ENCODE assay signal across 29 cellular contexts in the genomic region with DNA sequence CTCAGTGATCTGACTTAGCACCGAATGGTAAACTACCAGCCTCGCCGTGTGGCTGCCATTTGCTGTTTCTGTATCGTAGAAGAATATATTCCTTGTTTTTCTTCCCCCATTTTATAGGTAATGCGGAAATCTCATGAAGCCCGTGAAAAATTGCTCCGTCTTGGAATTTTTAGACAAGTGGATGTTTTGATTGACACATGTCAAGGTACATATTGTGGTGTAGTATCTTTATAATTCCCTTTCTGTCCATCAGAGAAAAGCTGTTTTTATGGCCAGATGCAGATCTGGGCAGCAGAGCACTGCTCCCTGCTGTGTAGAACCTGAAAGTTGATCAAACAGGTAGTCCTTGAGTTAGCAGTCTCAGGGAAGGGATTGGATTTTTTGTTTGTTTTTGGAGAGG.
"Had no signal": no experiment of that assay in that cellular context is flagged by ENCODE, and none has a peak within 500 bp of the region (broad histone marks: within the 10 kb centered on the region; RNA-seq: fewer than 3 reads in every experiment).

No MANE protein-coding gene starts in this region.

- H3K27ac Mint-ChIP-seq: activated CD4-positive, alpha-beta memory T cell treated with anti-CD3 and anti-CD28 coated beads, Interleukin-2, amount 10 ng/mL, durations not matched to agents 7 days and 5 days; activated CD4-positive, alpha-beta T cell treated with anti-CD3 and anti-CD28 coated beads for 36 hours; activated CD4-positive, alpha-beta T cell treated with anti-CD3 and anti-CD28 coated beads, Interleukin-2, amount 10 ng/mL, durations not matched to agents 24 days and 14 days; activated naive CD4-positive, alpha-beta T cell treated with anti-CD3 and anti-CD28 coated beads, Interleukin-2, amount 50 U/mL, for 72 hours; activated naive CD8-positive, alpha-beta T cell treated with anti-CD3 and anti-CD28 coated beads, Interleukin-2, amount 10 ng/mL, durations not matched to agents 7 days and 5 days; activated T-cell treated with anti-CD3 and anti-CD28 coated beads, Interleukin-2, amount 50 U/mL, for 24 hours; activated T-cell treated with anti-CD3 and anti-CD28 coated beads, Interleukin-2, amount 50 U/mL, for 72 hours; T-helper 17 cell; T-helper 2 cell treated with Interferon-gamma antibody and Interleukin-4, amounts not matched to agents 5 μg/mL and 100 μg/mL, for 36 hours had no signal

- H3K4me3 Mint-ChIP-seq: activated CD4-positive, alpha-beta memory T cell treated with anti-CD3 and anti-CD28 coated beads, Interleukin-2, amount 10 ng/mL, durations not matched to agents 7 days and 5 days; activated CD4-positive, alpha-beta T cell treated with anti-CD3 and anti-CD28 coated beads for 36 hours; activated CD4-positive, alpha-beta T cell treated with anti-CD3 and anti-CD28 coated beads, Interleukin-2, amount 10 ng/mL, durations not matched to agents 24 days and 14 days; activated naive CD4-positive, alpha-beta T cell treated with anti-CD3 and anti-CD28 coated beads, Interleukin-2, amount 10 ng/mL, durations not matched to agents 7 days and 5 days; activated naive CD8-positive, alpha-beta T cell treated with anti-CD3 and anti-CD28 coated beads, Interleukin-2, amount 10 ng/mL, durations not matched to agents 7 days and 5 days; activated T-cell treated with anti-CD3 and anti-CD28 coated beads, Interleukin-2, amount 50 U/mL, for 24 hours; activated T-cell treated with anti-CD3 and anti-CD28 coated beads, Interleukin-2, amount 50 U/mL, for 72 hours; effector memory CD8-positive, alpha-beta T cell; T-helper 17 cell; T-helper 2 cell treated with Interferon-gamma antibody and Interleukin-4, amounts not matched to agents 5 μg/mL and 100 μg/mL, for 36 hours had no signal

- DNase-seq: activated CD4-positive, alpha-beta memory T cell treated with anti-CD3 and anti-CD28 coated beads, Interleukin-2, amount 10 ng/mL, durations not matched to agents 7 days and 5 days; activated CD4-positive, alpha-beta T cell treated with anti-CD3 and anti-CD28 coated beads for 36 hours; activated CD4-positive, alpha-beta T cell treated with anti-CD3 and anti-CD28 coated beads, Interleukin-2, amount 10 ng/mL, durations not matched to agents 24 days and 14 days; activated CD4-positive, CD25-positive, alpha-beta regulatory T cell; activated CD4-positive, CD25-positive, alpha-beta regulatory T cell treated with anti-CD3 and anti-CD28 coated beads, Interleukin-2, amount 50 U/mL, for 72 hours; activated CD8-positive, alpha-beta memory T cell treated with anti-CD3 and anti-CD28 coated beads, Interleukin-2, amount 50 U/mL, for 48 hours; activated gamma-delta T cell; activated naive CD4-positive, alpha-beta T cell; activated naive CD4-positive, alpha-beta T cell treated with anti-CD3 and anti-CD28 coated beads, Interleukin-2, amount 10 ng/mL, durations not matched to agents 7 days and 5 days; activated naive CD8-positive, alpha-beta T cell treated with anti-CD3 and anti-CD28 coated beads, Interleukin-2, amount 10 ng/mL, durations not matched to agents 7 days and 5 days; activated T-cell treated with anti-CD3 and anti-CD28 coated beads for 4 hours; activated T-cell treated with anti-CD3 and anti-CD28 coated beads, Interleukin-2, amount 50 U/mL, for 24 hours; activated T-cell treated with anti-CD3 and anti-CD28 coated beads, Interleukin-2, amount 50 U/mL, for 72 hours; anterior cingulate cortex; brain microvascular endothelial cell; caudate nucleus; cortex of kidney; dermis blood vessel endothelial cell; effector CD4-positive, alpha-beta T cell; effector memory CD8-positive, alpha-beta T cell; foreskin keratinocyte; gastrocnemius medialis; glutamatergic neuron; heart left ventricle; T-helper 1 cell; T-helper 17 cell; T1000 had no signal

- H3K4me1 Mint-ChIP-seq: activated CD4-positive, alpha-beta T cell treated with anti-CD3 and anti-CD28 coated beads for 36 hours; activated naive CD4-positive, alpha-beta T cell treated with anti-CD3 and anti-CD28 coated beads, Interleukin-2, amount 10 ng/mL, durations not matched to agents 7 days and 5 days had no signal

- ATAC-seq: activated CD4-positive, alpha-beta T cell treated with anti-CD3 and anti-CD28 coated beads for 36 hours; activated naive CD4-positive, alpha-beta T cell treated with anti-CD3 and anti-CD28 coated beads, Interleukin-2, amount 50 U/mL, for 72 hours; activated T-cell treated with anti-CD3 and anti-CD28 coated beads, Interleukin-2, amount 50 U/mL, for 72 hours; effector memory CD8-positive, alpha-beta T cell; foreskin keratinocyte; gastrocnemius medialis; heart left ventricle; T-helper 17 cell had no signal

- H3K9me3 Mint-ChIP-seq: activated CD4-positive, alpha-beta memory T cell treated with anti-CD3 and anti-CD28 coated beads, Interleukin-2, amount 10 ng/mL, durations not matched to agents 7 days and 5 days; activated CD4-positive, alpha-beta T cell treated with anti-CD3 and anti-CD28 coated beads, Interleukin-2, amount 10 ng/mL, durations not matched to agents 24 days and 14 days; activated naive CD4-positive, alpha-beta T cell treated with anti-CD3 and anti-CD28 coated beads, Interleukin-2, amount 10 ng/mL, durations not matched to agents 7 days and 5 days; activated naive CD4-positive, alpha-beta T cell treated with anti-CD3 and anti-CD28 coated beads, Interleukin-2, amount 50 U/mL, for 72 hours; activated naive CD8-positive, alpha-beta T cell treated with anti-CD3 and anti-CD28 coated beads, Interleukin-2, amount 10 ng/mL, durations not matched to agents 7 days and 5 days; activated T-cell treated with anti-CD3 and anti-CD28 coated beads, Interleukin-2, amount 50 U/mL, for 24 hours; activated T-cell treated with anti-CD3 and anti-CD28 coated beads, Interleukin-2, amount 50 U/mL, for 72 hours; effector memory CD8-positive, alpha-beta T cell; T-helper 2 cell treated with Interferon-gamma antibody and Interleukin-4, amounts not matched to agents 5 μg/mL and 100 μg/mL, for 36 hours had no signal

- H3K27me3 Mint-ChIP-seq: activated CD4-positive, alpha-beta memory T cell treated with anti-CD3 and anti-CD28 coated beads, Interleukin-2, amount 10 ng/mL, durations not matched to agents 7 days and 5 days; activated CD4-positive, alpha-beta T cell treated with anti-CD3 and anti-CD28 coated beads for 36 hours; activated CD4-positive, alpha-beta T cell treated with anti-CD3 and anti-CD28 coated beads, Interleukin-2, amount 10 ng/mL, durations not matched to agents 24 days and 14 days; activated naive CD4-positive, alpha-beta T cell treated with anti-CD3 and anti-CD28 coated beads, Interleukin-2, amount 10 ng/mL, durations not matched to agents 7 days and 5 days; activated naive CD8-positive, alpha-beta T cell treated with anti-CD3 and anti-CD28 coated beads, Interleukin-2, amount 10 ng/mL, durations not matched to agents 7 days and 5 days; activated T-cell treated with anti-CD3 and anti-CD28 coated beads, Interleukin-2, amount 50 U/mL, for 24 hours; effector memory CD8-positive, alpha-beta T cell; T-helper 17 cell had no signal
